ENCODE assay signal across 8 cellular contexts in the genomic region with DNA sequence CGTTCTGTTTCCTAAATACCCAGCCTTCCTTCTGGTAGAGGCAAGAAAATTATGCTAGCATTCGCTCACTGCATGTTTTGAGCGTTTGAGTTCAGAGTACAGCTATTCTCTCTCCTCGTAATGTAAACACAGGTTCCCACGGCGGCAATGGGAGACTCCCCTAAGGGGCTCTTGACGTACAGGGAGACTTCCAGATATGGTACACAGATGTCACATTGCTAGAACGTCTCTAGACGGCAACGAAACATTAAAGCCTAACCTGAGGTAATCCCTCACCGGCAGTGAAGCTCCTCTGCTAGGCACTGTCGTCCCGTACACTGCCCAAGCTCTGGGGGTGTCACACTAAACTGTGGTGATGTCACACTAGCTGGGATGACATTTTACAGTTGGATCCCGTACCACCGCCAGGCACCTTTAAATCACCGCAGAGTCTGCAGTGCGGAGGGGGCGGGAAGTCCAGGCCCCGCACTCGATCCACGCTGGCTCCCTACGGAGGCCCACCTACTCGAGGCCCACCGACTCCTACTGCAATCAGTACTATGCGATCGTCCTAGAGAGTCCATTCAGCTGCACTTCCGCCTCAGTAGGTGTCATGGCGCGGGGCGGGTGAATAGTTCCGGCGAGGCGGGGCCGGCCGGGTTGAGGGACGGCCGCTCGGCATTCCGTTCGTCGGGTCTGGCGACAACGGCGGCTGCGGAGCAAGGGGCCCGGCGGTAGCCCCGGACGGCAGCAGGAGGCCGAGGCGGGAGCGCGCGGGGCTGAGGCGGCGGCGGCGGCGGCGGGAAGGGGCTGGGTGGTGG. TPM values are rescaled to one million over a fixed set of nuclear protein-coding genes. Genes with fewer than 3 reads are reported as not detected.
A peak's percentile ranks its signal among the peaks of the same experiment; 100 is the strongest.
DNase-seq lines count a peak whose midpoint lies in the region; ATAC-seq and TF ChIP-seq lines count a peak whose summit lies in the region.

A gene (plus strand): TSS at position 375 of the 800 bp plus-strand sequence.

- peak within 1 kb of the TSS; percentile 100 for H3K4me3 ChIP-seq in GM08714 (ENCODE audit: low read length)

- DNase-seq in NCI-H1048 (lab: John Stamatoyannopoulos, UW), result peak; percentile 64
- peak; percentile 92 for DNase-seq in globus pallidus (ENCODE audit: low spot score)
- peak; percentile 76 for DNase-seq in omental fat pad (ENCODE audit: low spot score)

- no peaks in the 10 kb centered on the region for H3K27me3 Mint-ChIP-seq in activated naive CD4-positive, alpha-beta T cell treated with anti-CD3 and anti-CD28 coated beads, Interleukin-2, amount 50 U/mL, for 24 hours

- ATAC-seq in HG02571 (IDR thresholded peaks at IDR 0.05; ENCODE audit: unreplicated experiment) (peak; percentile 73), SK-N-SH treated with all-trans-retinoic acid at 6 μM for 48 hours (peak; percentile 84), omental fat pad (ENCODE audit: low FRiP score) (peak; percentile 96)

- H3K27ac ChIP-seq in temporal lobe (ENCODE audit: low read depth, low read length), result peak within 1 kb of the TSS; percentile 95

- peaks cover 55% of the 10 kb centered on the region for H3K4me1 Mint-ChIP-seq in activated naive CD4-positive, alpha-beta T cell treated with anti-CD3 and anti-CD28 coated beads, Interleukin-2, amount 50 U/mL, for 24 hours

- H3K27ac Mint-ChIP-seq in activated naive CD4-positive, alpha-beta T cell treated with anti-CD3 and anti-CD28 coated beads, Interleukin-2, amount 50 U/mL, for 24 hours, result peak within 1 kb of the TSS; percentile 99

- H3K4me3 Mint-ChIP-seq in activated naive CD4-positive, alpha-beta T cell treated with anti-CD3 and anti-CD28 coated beads, Interleukin-2, amount 50 U/mL, for 24 hours, result peak within 1 kb of the TSS; percentile 98

- H3K9me3 Mint-ChIP-seq in activated naive CD4-positive, alpha-beta T cell treated with anti-CD3 and anti-CD28 coated beads, Interleukin-2, amount 50 U/mL, for 24 hours, result no peaks in the 10 kb centered on the region

- no peak for TF ChIP-seq CTCF in omental fat pad (IDR thresholded peaks at IDR 0.05)

- H3K36me3 Mint-ChIP-seq in activated naive CD4-positive, alpha-beta T cell treated with anti-CD3 and anti-CD28 coated beads, Interleukin-2, amount 50 U/mL, for 24 hours, result peaks cover 3% of the 10 kb centered on the region

TF ChIP-seq in SK-N-SH treated with all-trans-retinoic acid at 6 μM for 48 hours, 23 proteins besides CTCF, POLR2A, EP300 and RAD21:
- TF ChIP-seq ZFP3 (CRISPR knock-in tag; IDR thresholded peaks at IDR 0.05) (0 out of 2 replicates have a peak, but pooled peaks have one; percentile 46), ARNTL (CRISPR knock-in tag; IDR thresholded peaks at IDR 0.05; ENCODE audit: borderline replicate concordance, low read depth) (no peak), PPARA (CRISPR knock-in tag; IDR thresholded peaks at IDR 0.05; ENCODE audit: borderline replicate concordance) (no peak), CSDC2 (CRISPR knock-in tag; IDR thresholded peaks at IDR 0.05) (no peak)
- TF ChIP-seq, protein P1, sequence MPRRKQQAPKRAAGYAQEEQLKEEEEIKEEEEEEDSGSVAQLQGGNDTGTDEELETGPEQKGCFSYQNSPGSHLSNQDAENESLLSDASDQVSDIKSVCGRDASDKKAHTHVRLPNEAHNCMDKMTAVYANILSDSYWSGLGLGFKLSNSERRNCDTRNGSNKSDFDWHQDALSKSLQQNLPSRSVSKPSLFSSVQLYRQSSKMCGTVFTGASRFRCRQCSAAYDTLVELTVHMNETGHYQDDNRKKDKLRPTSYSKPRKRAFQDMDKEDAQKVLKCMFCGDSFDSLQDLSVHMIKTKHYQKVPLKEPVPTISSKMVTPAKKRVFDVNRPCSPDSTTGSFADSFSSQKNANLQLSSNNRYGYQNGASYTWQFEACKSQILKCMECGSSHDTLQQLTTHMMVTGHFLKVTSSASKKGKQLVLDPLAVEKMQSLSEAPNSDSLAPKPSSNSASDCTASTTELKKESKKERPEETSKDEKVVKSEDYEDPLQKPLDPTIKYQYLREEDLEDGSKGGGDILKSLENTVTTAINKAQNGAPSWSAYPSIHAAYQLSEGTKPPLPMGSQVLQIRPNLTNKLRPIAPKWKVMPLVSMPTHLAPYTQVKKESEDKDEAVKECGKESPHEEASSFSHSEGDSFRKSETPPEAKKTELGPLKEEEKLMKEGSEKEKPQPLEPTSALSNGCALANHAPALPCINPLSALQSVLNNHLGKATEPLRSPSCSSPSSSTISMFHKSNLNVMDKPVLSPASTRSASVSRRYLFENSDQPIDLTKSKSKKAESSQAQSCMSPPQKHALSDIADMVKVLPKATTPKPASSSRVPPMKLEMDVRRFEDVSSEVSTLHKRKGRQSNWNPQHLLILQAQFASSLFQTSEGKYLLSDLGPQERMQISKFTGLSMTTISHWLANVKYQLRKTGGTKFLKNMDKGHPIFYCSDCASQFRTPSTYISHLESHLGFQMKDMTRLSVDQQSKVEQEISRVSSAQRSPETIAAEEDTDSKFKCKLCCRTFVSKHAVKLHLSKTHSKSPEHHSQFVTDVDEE (CRISPR knock-in tag; IDR thresholded peaks at IDR 0.05), result peak; percentile 50; the same call in 1 of the 2 replicates

RNA-seq across cellular contexts. Expression of the gene that starts here (rescaled TPM):
- 10 to 100 TPM; 49.6 to 64.6 (median 57.7) TPM for total RNA-seq in omental fat pad
- 34.4 TPM for total RNA-seq in temporal lobe

Comparison
In these comparisons a context has a peak if more than half of its experiments do, and no peak if none do; other contexts are left out.
1. Peak in every context shown above with its lines: DNase-seq, ATAC-seq, H3K4me3 ChIP-seq and H3K27ac ChIP-seq.